Comparison of ENCODE assay signal across 11 cellular contexts in genomic region chrX:43676960-43677582, GRCh38. TPM values are rescaled to one million over a fixed set of nuclear protein-coding genes. Genes with fewer than 3 reads are reported as not detected.
DNase-seq lines count a peak whose midpoint lies in the region; ATAC-seq, FAIRE-seq and TF ChIP-seq lines count a peak whose summit lies in the region.
"Had no signal": no experiment of that assay in that cellular context is flagged by ENCODE, and none has a peak within 500 bp of the region (broad histone marks: within the 10 kb centered on the region; RNA-seq: fewer than 3 reads in every experiment).

No MANE protein-coding gene starts in this region.

- H4K91ac ChIP-seq in trophoblast cell (ENCODE audit: low read depth, low read length) = no peak overlapping the region

- no peak overlapping the region for H4K12ac ChIP-seq in trophoblast cell (ENCODE audit: low read depth, low read length)

- H4K8ac ChIP-seq in trophoblast cell (ENCODE audit: low read depth, low read length) = no peak overlapping the region

- no peak overlapping the region for H2AFZ ChIP-seq in trophoblast cell (ENCODE audit: insufficient read depth, low read length, poor library complexity)

- peak overlapping the region; percentile 45 for H3K4me3 Mint-ChIP-seq in T-helper 17 cell

- no peak overlapping the region for H3K18ac ChIP-seq in trophoblast cell (ENCODE audit: low read length)

- no peaks in the 10 kb centered on the region for H3K36me3 Mint-ChIP-seq in T-helper 17 cell (ENCODE audit: low read depth)

- H3K9me3 ChIP-seq in T-helper 17 cell (ENCODE audit: control insufficient read depth, low read length, poor library complexity, severe bottlenecking) = no peaks in the 10 kb centered on the region
- H3K9me3 ChIP-seq in trophoblast cell (ENCODE audit: insufficient read depth, low read depth, low read length) = no peaks in the 10 kb centered on the region
- H3K9me3 ChIP-seq: SJSA1 had no signal

- no peak overlapping the region for H2BK12ac ChIP-seq in trophoblast cell (ENCODE audit: low read length)

- no peak overlapping the region for H3K4me3 ChIP-seq in fibroblast of villous mesenchyme (ENCODE audit: low read depth, low read length)
- H3K4me3 ChIP-seq in trophoblast cell (ENCODE audit: low read depth, low read length) = no peak overlapping the region
- H3K4me3 ChIP-seq: SJSA1 had no signal

- no peak overlapping the region for H2BK5ac ChIP-seq in trophoblast cell (ENCODE audit: low read depth, low read length, poor library complexity)

- no peak for TF ChIP-seq CTCF in fibroblast of villous mesenchyme (IDR thresholded peaks at IDR 0.05; ENCODE audit: insufficient read depth, low read depth, low read length)

- H3K23ac ChIP-seq in trophoblast cell (ENCODE audit: low read length) = no peak overlapping the region

- H3K27ac Mint-ChIP-seq in T-helper 17 cell = no peak overlapping the region

- H3K79me1 ChIP-seq in trophoblast cell (ENCODE audit: low read length) = no peaks in the 10 kb centered on the region

- no peak overlapping the region for H3K27ac ChIP-seq in trophoblast cell (ENCODE audit: low read depth, low read length)
- H3K27ac ChIP-seq: SJSA1 had no signal

- no peaks in the 10 kb centered on the region for H3K27me3 Mint-ChIP-seq in T-helper 17 cell

- H3K4me2 ChIP-seq in trophoblast cell (ENCODE audit: low read length) = no peak overlapping the region

- no peaks in the 10 kb centered on the region for H3K36me3 ChIP-seq in trophoblast cell (ENCODE audit: control insufficient read depth in 1 of 2, insufficient read depth in 2 of 2, low read length in 2 of 2)
- H3K36me3 ChIP-seq: SJSA1 had no signal

- no peaks in the 10 kb centered on the region for H3K4me1 ChIP-seq in trophoblast cell (ENCODE audit: control insufficient read depth in 1 of 2, insufficient read depth in 2 of 2, low read length in 2 of 2)
- H3K4me1 ChIP-seq: SJSA1 had no signal

- no peak overlapping the region for H3K4ac ChIP-seq in trophoblast cell (ENCODE audit: low read depth, low read length)

- H3K79me2 ChIP-seq in trophoblast cell (ENCODE audit: control insufficient read depth, insufficient read depth, low read length, poor library complexity) = no peaks in the 10 kb centered on the region

- no peak for FAIRE-seq in RCC 7860 (lab: Jason Lieb, UNC)
- FAIRE-seq: endometrium had no signal

- peak; percentile 78 for DNase-seq in HT-29 (ENCODE audit: low spot score)
- no peak for DNase-seq in T-helper 17 cell
- DNase-seq in fibroblast of villous mesenchyme (ENCODE audit: low read depth) = peak; percentile 49
- peak; percentile 52 to 74 for DNase-seq in trophoblast cell
- no peak for DNase-seq in mucosa of gallbladder (ENCODE audit: low spot score)
- DNase-seq in SIG-M5 (lab: John Stamatoyannopoulos, UW) = no peak
- no peak for DNase-seq in RCC 7860 (ENCODE audit: low spot score)
- DNase-seq: activated naive CD4-positive, alpha-beta T cell; NCI-H345 had no signal

- ATAC-seq in T-helper 17 cell = peak; percentile 73

- H2AK5ac ChIP-seq in trophoblast cell (ENCODE audit: low read length) = no peak overlapping the region

- H3K4me1 Mint-ChIP-seq in T-helper 17 cell = peaks cover 6% of the 10 kb centered on the region

- H2BK120ac ChIP-seq in trophoblast cell (ENCODE audit: insufficient read depth, low read length, poor library complexity) = no peak overlapping the region

- H3K14ac ChIP-seq in trophoblast cell (ENCODE audit: low read length) = no peak overlapping the region

- no peak overlapping the region for H3K9ac ChIP-seq in trophoblast cell (ENCODE audit: low read length)

- H3K27me3 ChIP-seq in trophoblast cell (ENCODE audit: insufficient read depth, low read length) = no peaks in the 10 kb centered on the region
- H3K27me3 ChIP-seq: SJSA1 had no signal

RNA-seq across cellular contexts. Expression of gene MAOA, which starts 21.0 kb away (rescaled TPM):
- 10.9 and 11.8 TPM in 2 replicates for total RNA-seq in HT-29 (2014; rRNA removed; shearing (Covaris generic))
- total RNA-seq in T-helper 17 cell (under 1 TPM in 1 of 2 donors, not detected in 1; 0.10 TPM), fibroblast of villous mesenchyme (2.6 and 7.8 TPM in 2 replicates), mucosa of gallbladder (126 TPM)
- polyA plus RNA-seq in trophoblast cell (2013) = 25.8 and 27.0 TPM in 2 replicates

Comparison
In these comparisons a context has a peak if more than half of its experiments do, and no peak if none do; other contexts are left out.
1. DNase-seq: peak in HT-29 (single experiment), fibroblast of villous mesenchyme (single experiment) and trophoblast cell (2 of 2); none in T-helper 17 cell (0 of 3), mucosa of gallbladder (single experiment), SIG-M5 (single experiment) and RCC 7860 (single experiment).